Comparison of ENCODE assay signal across 8 cellular contexts in the genomic region with DNA sequence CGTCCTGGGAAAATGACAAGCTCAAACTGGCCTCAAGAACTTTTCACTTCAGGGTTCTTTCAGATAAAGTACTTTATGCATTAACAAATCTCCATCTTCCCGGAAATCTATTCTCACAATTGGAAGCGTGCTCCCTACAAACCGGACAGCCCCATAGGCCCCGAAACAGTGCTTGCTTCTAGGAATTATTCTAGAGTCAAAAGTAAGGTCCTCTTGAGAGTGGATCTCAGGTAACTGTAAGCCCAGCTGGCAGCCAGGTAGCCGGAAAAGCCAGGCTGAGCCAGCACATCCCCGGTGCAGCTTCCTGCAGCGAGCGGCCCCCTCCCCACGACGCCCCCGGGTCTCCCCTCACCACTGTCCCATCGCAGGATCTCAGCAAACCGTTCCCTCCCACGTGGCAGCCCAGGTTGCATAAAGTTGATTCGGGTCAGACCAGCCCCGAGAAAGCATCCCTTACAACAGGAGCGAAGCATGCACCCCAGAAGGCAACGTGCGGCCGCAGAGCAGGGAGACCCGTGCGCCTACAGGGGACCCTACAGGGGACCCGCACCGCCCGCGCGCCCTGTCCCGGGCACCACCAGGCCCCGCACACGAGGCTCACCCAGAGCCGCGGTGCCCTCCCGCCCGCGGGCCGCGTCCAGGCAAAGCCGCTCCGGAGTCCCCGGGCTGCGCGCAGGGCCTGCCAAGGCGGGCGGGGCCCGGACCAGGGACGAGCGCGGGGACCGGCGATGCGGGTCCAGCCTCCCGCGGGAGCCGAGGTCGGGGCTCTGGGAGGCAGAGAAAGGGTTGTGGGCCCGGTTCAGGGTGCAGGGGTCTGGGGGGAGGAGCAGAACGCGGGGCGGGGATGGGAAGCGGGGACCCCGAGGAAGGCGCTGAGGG. TPM values are rescaled to one million over a fixed set of nuclear protein-coding genes. Genes with fewer than 3 reads are reported as not detected.
A peak's percentile ranks its signal among the peaks of the same experiment; 100 is the strongest.
DNase-seq lines count a peak whose midpoint lies in the region; ATAC-seq and TF ChIP-seq lines count a peak whose summit lies in the region.

No MANE protein-coding gene starts in this region.

- peak overlapping the region; percentile 88 to 97 (median 90) for H3K4me3 Mint-ChIP-seq in IgD-negative memory B cell

- H3K4me3 ChIP-seq in adipocyte (ENCODE audit: low read length) = peak overlapping the region; percentile 84
- peak overlapping the region; percentile 88 for H3K4me3 ChIP-seq in iPS-18c (ENCODE audit: insufficient read depth, low read depth, low read length)
- peak overlapping the region; percentile 89 for H3K4me3 ChIP-seq in smooth muscle cell

- H3K9me3 Mint-ChIP-seq in IgD-negative memory B cell = no peaks in the 10 kb centered on the region

- H3K4me2 ChIP-seq in smooth muscle cell = peak overlapping the region; percentile 98

- H3K9ac ChIP-seq in adipocyte (ENCODE audit: low read length) (peak overlapping the region; percentile 89), smooth muscle cell (ENCODE audit: low read depth) (peak overlapping the region; percentile 80)

- peak overlapping the region; percentile 88 for H3K27ac ChIP-seq in smooth muscle cell (ENCODE audit: low read depth)

- no peak overlapping the region for H2AFZ ChIP-seq in smooth muscle cell (ENCODE audit: low read depth)

- no peaks in the 10 kb centered on the region for H3K9me3 ChIP-seq in adipocyte (ENCODE audit: control insufficient read depth, low read length)
- H3K9me3 ChIP-seq in iPS-18c (ENCODE audit: control insufficient read depth, insufficient read depth, low read length) = peaks cover 3% of the 10 kb centered on the region
- no peaks in the 10 kb centered on the region for H3K9me3 ChIP-seq in smooth muscle cell (replicated peaks; ENCODE audit: low read depth)

- H4K20me1 ChIP-seq in smooth muscle cell (ENCODE audit: low read depth) = peaks cover 53% of the 10 kb centered on the region

- H3K4me1 Mint-ChIP-seq in IgD-negative memory B cell = peaks cover 29 to 48% (median 44%) of the 10 kb centered on the region in 3 donors

- peaks cover 53% of the 10 kb centered on the region for H3K79me2 ChIP-seq in smooth muscle cell (ENCODE audit: low read depth)

- no peak for TF ChIP-seq CTCF in GM10266 (IDR thresholded peaks at IDR 0.05; ENCODE audit: control insufficient read depth, insufficient read depth, low read depth, missing control alignments)
- no peak for TF ChIP-seq CTCF in smooth muscle cell (IDR thresholded peaks at IDR 0.05; ENCODE audit: borderline replicate concordance, insufficient read depth, poor library complexity, severe bottlenecking)

- 1% methylated on average over 42 of the region's 63 CpGs for WGBS in smooth muscle cell (ENCODE audit: low lambda C conversion rate)

- peak overlapping the region; percentile 55 to 96 (median 73) for H3K27ac Mint-ChIP-seq in IgD-negative memory B cell

- H3K36me3 ChIP-seq in adipocyte (ENCODE audit: control insufficient read depth, insufficient read depth, low read length, severe bottlenecking) = peaks cover 7% of the 10 kb centered on the region
- no peaks in the 10 kb centered on the region for H3K36me3 ChIP-seq in smooth muscle cell (ENCODE audit: low read depth)

- peaks cover 19% of the 10 kb centered on the region for H3K4me1 ChIP-seq in adipocyte (ENCODE audit: control insufficient read depth, insufficient read depth, low read length)
- peaks cover 19% of the 10 kb centered on the region for H3K4me1 ChIP-seq in smooth muscle cell (ENCODE audit: low read depth)

- H3F3A ChIP-seq in smooth muscle cell (ENCODE audit: low read depth) = peaks cover 10% of the 10 kb centered on the region

- H3K27me3 Mint-ChIP-seq in IgD-negative memory B cell = no peaks in the 10 kb centered on the region

- ATAC-seq in GM18858 (IDR thresholded peaks at IDR 0.05; ENCODE audit: unreplicated experiment) = no peak

- DNase-seq in GM10266 (ENCODE audit: extremely low spot score) (peak; percentile 33), adipocyte (ENCODE audit: low read depth) (peak; percentile 66), smooth muscle cell (lab: John Stamatoyannopoulos, UW; ENCODE audit: unreplicated experiment) (no peak), NCI-H187 (lab: John Stamatoyannopoulos, UW) (no peak), NCI-H187 treated with DMSO at 0.1 percent for 48 hours (lab: John Stamatoyannopoulos, UW) (no peak)

- H3K27me3 ChIP-seq in adipocyte (replicated peaks; ENCODE audit: control insufficient read depth, insufficient read depth, low read length) (no peaks in the 10 kb centered on the region), smooth muscle cell (ENCODE audit: low read depth) (no peaks in the 10 kb centered on the region)

- H3K36me3 Mint-ChIP-seq in IgD-negative memory B cell = peaks cover 7% of the 10 kb centered on the region

RNA-seq across cellular contexts. Expression of a gene that starts 0.9 kb away (rescaled TPM):
- 76.4 TPM for polyA plus RNA-seq in IgD-negative memory B cell
- total RNA-seq in smooth muscle cell = 42.7 and 52.0 TPM in 2 replicates
- polyA plus RNA-seq in smooth muscle cell = 50.1 and 55.7 TPM in 2 replicates

Comparison
In these comparisons a context has a peak if more than half of its experiments do, and no peak if none do; other contexts are left out.
1. DNase-seq: peak in GM10266 (single experiment) and adipocyte (single experiment); none in smooth muscle cell (single experiment), NCI-H187 (0 of 2) and NCI-H187 treated with DMSO at 0.1 percent for 48 hours (single experiment).
2. Peak in every context shown above with its lines, with median percentiles within 50 percentile points of each other: H3K4me3 ChIP-seq.